20 cellular contexts compared by ENCODE assay signal in genomic region chr10:79063071-79063491, GRCh38. TPM values are rescaled to one million over a fixed set of nuclear protein-coding genes. Genes with fewer than 3 reads are reported as not detected.
DNase-seq lines count a peak whose midpoint lies in the region; ATAC-seq, FAIRE-seq and TF ChIP-seq lines count a peak whose summit lies in the region.
"Had no signal": no experiment of that assay in that cellular context is flagged by ENCODE, and none has a peak within 500 bp of the region (broad histone marks: within the 10 kb centered on the region; RNA-seq: fewer than 3 reads in every experiment).

No MANE protein-coding gene starts in this region.

- no peak overlapping the region for H2BK15ac ChIP-seq in H1 (ENCODE audit: low read length)

- H3K36me3 Mint-ChIP-seq in CD4-positive, CD25-positive, alpha-beta regulatory T cell = no peaks in the 10 kb centered on the region
- H3K36me3 Mint-ChIP-seq: neural progenitor cell had no signal

- H3K4me3 Mint-ChIP-seq in CD4-positive, CD25-positive, alpha-beta regulatory T cell = peak overlapping the region in 1 of 4 donors; percentile 20
- H3K4me3 Mint-ChIP-seq: activated CD4-positive, alpha-beta T cell treated with anti-CD3 and anti-CD28 coated beads, Interleukin-2, amount 10 ng/mL, durations not matched to agents 24 days and 14 days; activated naive CD4-positive, alpha-beta T cell treated with anti-CD3 and anti-CD28 coated beads for 36 hours; stimulated activated naive CD8-positive, alpha-beta T cell treated with anti-CD3 and anti-CD28 coated beads, Interleukin-15, Interleukin-2, amounts not matched to agents 100 ng/mL and 50 ng/mL, for 24 hours had no signal

- 80% methylated on average over 5 of the region's 5 CpGs; no CpG with 5 or more reads in 1 of the 2 experiments for WGBS in H1 (ENCODE audit: extremely low coverage in 1 of 2, insufficient coverage in 1 of 2, insufficient read length in 1 of 2, insufficient replicate concordance in 2 of 2, low coverage in 1 of 2, low lambda C conversion rate in 2 of 2, missing lambda C conversion rate in 1 of 2), 2 experiments
- 92% methylated on average over 5 of the region's 5 CpGs for WGBS in hepatocyte (ENCODE audit: low lambda C conversion rate, missing lambda C conversion rate)

- H3K4me1 Mint-ChIP-seq in CD4-positive, CD25-positive, alpha-beta regulatory T cell = peaks cover 0 to 51% (median 30%) of the 10 kb centered on the region in 4 donors

- no peaks in the 10 kb centered on the region for H3K9me3 ChIP-seq in CD4-positive, CD25-positive, alpha-beta regulatory T cell (ENCODE audit: control insufficient read depth in 2 of 2, low read length in 2 of 2)
- no peaks in the 10 kb centered on the region for H3K9me3 ChIP-seq in H1 (ENCODE audit: insufficient read depth in 2 of 2, low read depth in 1 of 2, low read length in 1 of 2)
- H3K9me3 ChIP-seq in hepatocyte (ENCODE audit: low read depth) = no peaks in the 10 kb centered on the region
- H3K9me3 ChIP-seq: SK-N-SH, uterus had no signal

- peak overlapping the region; percentile 54 to 90 (median 65) for H3K27ac Mint-ChIP-seq in CD4-positive, CD25-positive, alpha-beta regulatory T cell
- H3K27ac Mint-ChIP-seq: activated CD4-positive, alpha-beta T cell treated with anti-CD3 and anti-CD28 coated beads, Interleukin-2, amount 10 ng/mL, durations not matched to agents 24 days and 14 days; activated naive CD4-positive, alpha-beta T cell treated with anti-CD3 and anti-CD28 coated beads for 36 hours; neural progenitor cell; stimulated activated naive CD8-positive, alpha-beta T cell treated with anti-CD3 and anti-CD28 coated beads, Interleukin-15, Interleukin-2, amounts not matched to agents 100 ng/mL and 50 ng/mL, for 24 hours had no signal

- H4K5ac ChIP-seq in H1 (ENCODE audit: insufficient read length, low read depth, low read length) = no peak overlapping the region

- H2AFZ ChIP-seq in H1 (ENCODE audit: low read length) (no peak overlapping the region), hepatocyte (no peak overlapping the region)
- H2AFZ ChIP-seq: neural progenitor cell had no signal

- peaks cover 0 to 2% (median 0%) of the 10 kb centered on the region in 7 donors for H3K9me3 Mint-ChIP-seq in CD4-positive, CD25-positive, alpha-beta regulatory T cell
- H3K9me3 Mint-ChIP-seq: activated CD4-positive, alpha-beta T cell treated with anti-CD3 and anti-CD28 coated beads, Interleukin-2, amount 10 ng/mL, durations not matched to agents 24 days and 14 days; activated naive CD4-positive, alpha-beta T cell treated with anti-CD3 and anti-CD28 coated beads for 36 hours; neural progenitor cell; stimulated activated naive CD8-positive, alpha-beta T cell treated with anti-CD3 and anti-CD28 coated beads, Interleukin-15, Interleukin-2, amounts not matched to agents 100 ng/mL and 50 ng/mL, for 24 hours had no signal

- no peak overlapping the region for H2BK5ac ChIP-seq in H1 (ENCODE audit: low read depth, low read length)

- no peak overlapping the region for H3K9ac ChIP-seq in H1 (replicated peaks in 1 of 4; ENCODE audit: extremely low read depth in 1 of 4, low read depth in 3 of 4, low read length in 3 of 4)
- H3K9ac ChIP-seq: neural progenitor cell, SK-N-SH had no signal

- CTCF ChIA-PET in H1 (lab: Charles Lee; ENCODE audit: partially characterized antibody) = interaction anchor here (0.9 to 2.0 kb wide), 3 partner anchors 11 to 106 kb away, joined by 3 to 10 read pairs (median 3); no protein-coding TSS in a partner anchor

- TF ChIP-seq RAD21 in H1 (IDR thresholded peaks at IDR 0.05 in 1 of 2, conservative IDR thresholded peaks at IDR 0.05 in 1 of 2; ENCODE audit: low read depth in 2 of 2, low read length in 2 of 2) = no peak

- H4K91ac ChIP-seq in H1 (replicated peaks; ENCODE audit: insufficient read length, low read length) = no peak overlapping the region

- no peaks in the 10 kb centered on the region for H3K79me2 ChIP-seq in H1 (ENCODE audit: control insufficient read depth in 1 of 2, insufficient read depth in 2 of 2, low read length in 2 of 2)
- H3K79me2 ChIP-seq in hepatocyte = peaks cover 2% of the 10 kb centered on the region

- TF ChIP-seq CTCF in H1 (IDR thresholded peaks at IDR 0.05; ENCODE audit: control extremely low read depth in 1 of 3, insufficient read depth in 1 of 3, low read depth in 1 of 3, low read length in 3 of 3) (no peak), hepatocyte (IDR thresholded peaks at IDR 0.05; ENCODE audit: poor library complexity) (no peak)

- no peak for ATAC-seq in CD4-positive, CD25-positive, alpha-beta regulatory T cell (ENCODE audit: low read depth in 2 of 2)
- ATAC-seq in sciatic nerve = no peak
- ATAC-seq: Panc1 had no signal

- H3K4me2 ChIP-seq in H1 (ENCODE audit: insufficient read depth in 1 of 2, low read depth in 2 of 2, low read length in 2 of 2) = no peak overlapping the region
- no peak overlapping the region for H3K4me2 ChIP-seq in hepatocyte
- H3K4me2 ChIP-seq: neural progenitor cell, SK-N-SH had no signal

- intact Hi-C loops in sciatic nerve (cut with DNase I) = no loop called here

- no peak overlapping the region for H3K4ac ChIP-seq in H1 (replicated peaks; ENCODE audit: insufficient read length, low read depth, low read length)

- POLR2A ChIA-PET in H1 (lab: Charles Lee; ENCODE audit: partially characterized antibody) = interaction anchor here (1.5 kb wide), 1 partner anchor 12 kb away, joined by 5 read pairs; no protein-coding TSS in a partner anchor

- no peak overlapping the region for H3K14ac ChIP-seq in H1 (ENCODE audit: insufficient read length)

- H4K20me1 ChIP-seq in H1 (replicated peaks in 1 of 2; ENCODE audit: control insufficient read depth in 1 of 2, insufficient read depth in 2 of 2, low read length in 2 of 2) (no peaks in the 10 kb centered on the region), hepatocyte (ENCODE audit: insufficient read depth, poor library complexity, severe bottlenecking) (no peaks in the 10 kb centered on the region)

- no peaks in the 10 kb centered on the region for H3K27me3 ChIP-seq in CD4-positive, CD25-positive, alpha-beta regulatory T cell (ENCODE audit: control insufficient read depth, insufficient read depth, low read length)
- H3K27me3 ChIP-seq in H1 (replicated peaks in 1 of 4; ENCODE audit: control insufficient read depth in 3 of 4, extremely low read depth in 1 of 4, insufficient read depth in 3 of 4, low read length in 3 of 4) (peaks cover 0 to 16% (median 8%) of the 10 kb centered on the region in 4 experiments; a peak in 4 of 7 replicates), hepatocyte (no peaks in the 10 kb centered on the region)

- TF ChIP-seq POLR2A in H1 (IDR thresholded peaks at IDR 0.05; ENCODE audit: control extremely low read depth in 1 of 2, low read depth in 2 of 2, low read length in 2 of 2) = no peak

- no peak overlapping the region for H3K4me3 ChIP-seq in CD4-positive, CD25-positive, alpha-beta regulatory T cell (ENCODE audit: low read depth, low read length)
- no peak overlapping the region for H3K4me3 ChIP-seq in H1 (ENCODE audit: extremely low read depth in 1 of 4, insufficient read depth in 2 of 4, low read depth in 3 of 4, low read length in 4 of 4)
- no peak overlapping the region for H3K4me3 ChIP-seq in hepatocyte
- H3K4me3 ChIP-seq: neural progenitor cell, uterus had no signal

- peaks cover 7% of the 10 kb centered on the region for H3K23me2 ChIP-seq in H1 (ENCODE audit: low read depth, low read length)

- no peak for FAIRE-seq in H1 (lab: Jason Lieb, UNC)
- FAIRE-seq: keratinocyte had no signal

- no peaks in the 10 kb centered on the region for H3K79me1 ChIP-seq in H1 (ENCODE audit: low read depth, low read length)

- H4K8ac ChIP-seq in H1 (ENCODE audit: extremely low read depth, insufficient read depth, low read length) = no peak overlapping the region

- H3K4me1 ChIP-seq in CD4-positive, CD25-positive, alpha-beta regulatory T cell (ENCODE audit: control insufficient read depth, insufficient read depth, low read length, poor library complexity, severe bottlenecking) = peaks cover 37% of the 10 kb centered on the region
- peaks cover 5 to 13% (median 7%) of the 10 kb centered on the region in 4 experiments; a peak in 4 of 7 replicates for H3K4me1 ChIP-seq in H1 (replicated peaks in 1 of 4; ENCODE audit: control insufficient read depth in 3 of 4, insufficient read depth in 4 of 4, low read length in 3 of 4)
- peaks cover 34% of the 10 kb centered on the region for H3K4me1 ChIP-seq in hepatocyte (ENCODE audit: insufficient read depth)
- H3K4me1 ChIP-seq: uterus had no signal

- no peak for TF ChIP-seq EP300 in H1 (IDR thresholded peaks at IDR 0.05; ENCODE audit: borderline replicate concordance in 1 of 2, low read depth in 2 of 2, low read length in 2 of 2)

- DNase-seq in CD4-positive, CD25-positive, alpha-beta regulatory T cell = no peak
- DNase-seq in Kasumi-1 (lab: John Stamatoyannopoulos, UW) = peak; percentile 64 to 73
- no peak for DNase-seq in H1 (ENCODE audit: low read depth in 1 of 2, low spot score in 2 of 2)
- peak; percentile 36 for DNase-seq in sciatic nerve (ENCODE audit: low spot score)
- no peak for DNase-seq in GM19238 (ENCODE audit: insufficient read length, low spot score)
- DNase-seq in DMS153 treated with DMSO at 0.1 percent for 48 hours (lab: John Stamatoyannopoulos, UW; ENCODE audit: unreplicated experiment) = no peak
- no peak for DNase-seq in hepatocyte (ENCODE audit: low spot score)
- DNase-seq in NCI-H146 treated with DMSO at 0.1 percent for 48 hours (lab: John Stamatoyannopoulos, UW; ENCODE audit: unreplicated experiment) = no peak
- DNase-seq: activated CD4-positive, alpha-beta T cell treated with anti-CD3 and anti-CD28 coated beads, Interleukin-2, amount 10 ng/mL, durations not matched to agents 24 days and 14 days; activated naive CD4-positive, alpha-beta T cell treated with anti-CD3 and anti-CD28 coated beads for 36 hours; cortex of kidney; HCEC 1CT; Karpas-422; NCI-H1417; SK-N-SH had no signal

- H3K27ac ChIP-seq in CD4-positive, CD25-positive, alpha-beta regulatory T cell (ENCODE audit: insufficient read depth, low read length, poor library complexity, severe bottlenecking) = no peak overlapping the region
- H3K27ac ChIP-seq in H1 (ENCODE audit: low read depth, low read length) (no peak overlapping the region), hepatocyte (no peak overlapping the region)
- H3K27ac ChIP-seq: neural progenitor cell, uterus had no signal

- H2AK5ac ChIP-seq in H1 (ENCODE audit: low read depth, low read length) = no peak overlapping the region

- H2BK20ac ChIP-seq in H1 (ENCODE audit: low read length) = no peak overlapping the region

- 0 out of 2 replicates have a peak overlapping the region, but pooled peaks have one; percentile 13 for H3K18ac ChIP-seq in H1 (ENCODE audit: extremely low read depth, low read length)

- H3K56ac ChIP-seq in H1 (replicated peaks; ENCODE audit: insufficient read length, low read depth, low read length) = no peak overlapping the region

- no peaks in the 10 kb centered on the region for H3K9me2 ChIP-seq in hepatocyte (replicated peaks; ENCODE audit: insufficient read depth)
- H3K9me2 ChIP-seq: SK-N-SH had no signal

- no peaks in the 10 kb centered on the region for H3K36me3 ChIP-seq in CD4-positive, CD25-positive, alpha-beta regulatory T cell (ENCODE audit: control insufficient read depth, insufficient read depth, low read length)
- no peaks in the 10 kb centered on the region for H3K36me3 ChIP-seq in H1 (ENCODE audit: control insufficient read depth in 2 of 4, insufficient read depth in 4 of 4, low read length in 3 of 4)
- no peaks in the 10 kb centered on the region for H3K36me3 ChIP-seq in hepatocyte (replicated peaks; ENCODE audit: insufficient read depth, low read depth)
- H3K36me3 ChIP-seq: neural progenitor cell, uterus had no signal

- H3K23ac ChIP-seq in H1 (ENCODE audit: insufficient read length) = no peak overlapping the region

- peaks cover 7% of the 10 kb centered on the region for H3K27me3 Mint-ChIP-seq in CD4-positive, CD25-positive, alpha-beta regulatory T cell
- H3K27me3 Mint-ChIP-seq: stimulated activated naive CD8-positive, alpha-beta T cell treated with anti-CD3 and anti-CD28 coated beads, Interleukin-15, Interleukin-2, amounts not matched to agents 100 ng/mL and 50 ng/mL, for 24 hours had no signal

- no peak overlapping the region; the same call in 1 of the 2 replicates for H2BK12ac ChIP-seq in H1 (ENCODE audit: low read depth, low read length)

- H2BK120ac ChIP-seq in H1 (replicated peaks; ENCODE audit: low read depth, low read length) = no peak overlapping the region

RNA-seq across cellular contexts. Expression of gene ZMIZ1, which starts 5.7 kb away (rescaled TPM):
- 34.8 TPM for total RNA-seq in CD4-positive, CD25-positive, alpha-beta regulatory T cell
- polyA plus RNA-seq in CD4-positive, CD25-positive, alpha-beta regulatory T cell = 1 to 10 TPM; 1.5 to 2.3 (median 1.9) TPM
- 28.0 and 29.7 TPM in 2 replicates for total RNA-seq in H1 (2021; fragmentation: NEBNext Ultra II Directional; extraction: Animal tissue kit (Norgen Biotek cat#: 25700))
- polyA plus RNA-seq in H1 (2011; rRNA removed) (8.1 and 17.1 TPM in 2 replicates), hepatocyte (32.4 and 34.4 TPM in 2 replicates)
- 7.4 TPM for polyA plus RNA-seq in H1 (2011; cell fraction: cytosol; rRNA removed)
- 33.0 TPM for polyA plus RNA-seq in H1 (2011; cell fraction: nucleus; rRNA removed)
- 17.4 to 25.1 TPM (median 23.6 TPM) in 4 replicates for polyA plus RNA-seq in H1 (2012, experiment 1 of 2)
- polyA plus RNA-seq in H1 (2012, experiment 2 of 2) = 13.4 TPM
- polyA plus RNA-seq in H1 (2013, experiment 1 of 2) = 11.4 TPM
- 10.1 TPM for polyA plus RNA-seq in H1 (2013, experiment 2 of 2)
- polyA minus RNA-seq in H1 (2011; rRNA and poly(A)+ RNA removed) = 9.1 and 16.3 TPM in 2 replicates
- 19.2 TPM for polyA minus RNA-seq in H1 (2011; cell fraction: cytosol; rRNA and poly(A)+ RNA removed)
- 24.4 TPM for polyA minus RNA-seq in H1 (2011; cell fraction: nucleus; rRNA and poly(A)+ RNA removed)
- total RNA-seq in sciatic nerve (96.7 TPM), hepatocyte (16.5 and 30.9 TPM in 2 replicates)

Comparison
In these comparisons a context has a peak if more than half of its experiments do, and no peak if none do; other contexts are left out.
1. DNase-seq: peak in Kasumi-1 (2 of 2) and sciatic nerve (single experiment); none in CD4-positive, CD25-positive, alpha-beta regulatory T cell (0 of 3), H1 (0 of 2), GM19238 (single experiment), DMS153 treated with DMSO at 0.1 percent for 48 hours (single experiment), hepatocyte (single experiment) and NCI-H146 treated with DMSO at 0.1 percent for 48 hours (single experiment).